ENCODE assay signal across 19 cellular contexts in genomic region chr4:8372506-8373070, GRCh38.
"Had no signal": no experiment of that assay in that cellular context is flagged by ENCODE, and none has a peak within 500 bp of the region (broad histone marks: within the 10 kb centered on the region; RNA-seq: fewer than 3 reads in every experiment).

No MANE protein-coding gene starts in this region.

- H3K4me3 Mint-ChIP-seq: activated CD8-positive, alpha-beta T cell treated with anti-CD3 and anti-CD28 coated beads for 36 hours; activated naive CD8-positive, alpha-beta T cell treated with anti-CD3 and anti-CD28 coated beads for 36 hours; activated T-helper 17 cell treated with anti-CD3 and anti-CD28 coated beads, Interleukin-2, amount 50 U/mL, for 72 hours; mesothelial cell of epicardium; stimulated activated naive CD8-positive, alpha-beta T cell treated with anti-CD3 and anti-CD28 coated beads, Interleukin-15, amount 100 ng/mL, for 72 hours had no signal

- H3K9me3 Mint-ChIP-seq: activated CD8-positive, alpha-beta T cell treated with anti-CD3 and anti-CD28 coated beads for 36 hours; activated naive CD8-positive, alpha-beta T cell treated with anti-CD3 and anti-CD28 coated beads for 36 hours; activated T-helper 17 cell treated with anti-CD3 and anti-CD28 coated beads, Interleukin-2, amount 50 U/mL, for 72 hours; mesothelial cell of epicardium; stimulated activated naive CD8-positive, alpha-beta T cell treated with anti-CD3 and anti-CD28 coated beads, Interleukin-15, amount 100 ng/mL, for 72 hours had no signal

- H3K4me1 ChIP-seq: colonic mucosa, psoas muscle, suprapubic skin, transverse colon had no signal

- H3K4me3 ChIP-seq: colonic mucosa, psoas muscle, smooth muscle cell, suprapubic skin, transverse colon had no signal

- H3K27ac Mint-ChIP-seq: activated CD8-positive, alpha-beta T cell treated with anti-CD3 and anti-CD28 coated beads for 36 hours; activated naive CD8-positive, alpha-beta T cell treated with anti-CD3 and anti-CD28 coated beads for 36 hours; mesothelial cell of epicardium had no signal

- H3K36me3 Mint-ChIP-seq: activated naive CD8-positive, alpha-beta T cell treated with anti-CD3 and anti-CD28 coated beads for 36 hours had no signal

- H3K9me3 ChIP-seq: colonic mucosa, psoas muscle, suprapubic skin, transverse colon had no signal

- H3K27ac ChIP-seq: colonic mucosa, psoas muscle, suprapubic skin, transverse colon had no signal

- H3K27me3 ChIP-seq: colonic mucosa, suprapubic skin, transverse colon had no signal

- ATAC-seq: activated CD8-positive, alpha-beta T cell treated with anti-CD3 and anti-CD28 coated beads for 36 hours; activated T-helper 17 cell treated with anti-CD3 and anti-CD28 coated beads, Interleukin-2, amount 50 U/mL, for 72 hours; psoas muscle; sciatic nerve; stimulated activated naive CD8-positive, alpha-beta T cell treated with anti-CD3 and anti-CD28 coated beads, Interleukin-15, amount 100 ng/mL, for 72 hours had no signal

- H3K36me3 ChIP-seq: colonic mucosa, transverse colon had no signal

- DNase-seq: activated CD4-positive, alpha-beta T cell treated with anti-CD3 and anti-CD28 coated beads for 48 hours; activated CD4-positive, CD25-positive, alpha-beta regulatory T cell; activated CD8-positive, alpha-beta T cell treated with anti-CD3 and anti-CD28 coated beads for 36 hours; activated naive CD4-positive, alpha-beta T cell; activated naive CD8-positive, alpha-beta T cell treated with anti-CD3 and anti-CD28 coated beads for 36 hours; activated T-cell treated with anti-CD3 and anti-CD28 coated beads, Interleukin-2, amount 50 U/mL, for 1 hour; amniotic stem cell; caudate nucleus; colonic mucosa; stimulated activated CD4-positive, alpha-beta T cell treated with anti-CD3 and anti-CD28 coated beads, Interleukin-4, amount 100 ng/mL, for 1 hour; stimulated activated naive CD8-positive, alpha-beta T cell treated with anti-CD3 and anti-CD28 coated beads, Interleukin-15, amount 100 ng/mL, for 72 hours; T1000; transverse colon had no signal

- H3K4me1 Mint-ChIP-seq: activated naive CD8-positive, alpha-beta T cell treated with anti-CD3 and anti-CD28 coated beads for 36 hours; mesothelial cell of epicardium; stimulated activated naive CD8-positive, alpha-beta T cell treated with anti-CD3 and anti-CD28 coated beads, Interleukin-15, amount 100 ng/mL, for 72 hours had no signal

- H3K27me3 Mint-ChIP-seq: activated CD8-positive, alpha-beta T cell treated with anti-CD3 and anti-CD28 coated beads for 36 hours; activated naive CD8-positive, alpha-beta T cell treated with anti-CD3 and anti-CD28 coated beads for 36 hours; activated T-helper 17 cell treated with anti-CD3 and anti-CD28 coated beads, Interleukin-2, amount 50 U/mL, for 72 hours; stimulated activated naive CD8-positive, alpha-beta T cell treated with anti-CD3 and anti-CD28 coated beads, Interleukin-15, amount 100 ng/mL, for 72 hours had no signal
